Comparison of ENCODE assay signal across 8 cellular contexts in genomic region chr4:153497091-153497531, GRCh38. TPM values are rescaled to one million over a fixed set of nuclear protein-coding genes. Genes with fewer than 3 reads are reported as not detected.
DNase-seq lines count a peak whose midpoint lies in the region; ATAC-seq, FAIRE-seq and TF ChIP-seq lines count a peak whose summit lies in the region.

No MANE protein-coding gene starts in this region.

- dilution Hi-C loops in keratinocyte (cut with MboI; ENCODE audit: extremely low pct_ligation_motif_present, low sequenced_read_pairs), result no loop called here

- no peak overlapping the region for H3K9ac ChIP-seq in keratinocyte (ENCODE audit: control insufficient read depth, extremely low read depth, insufficient read depth, low read length)

- H3K4me2 ChIP-seq in keratinocyte (ENCODE audit: control insufficient read depth, extremely low read depth, insufficient read depth, low read depth, low read length), result peak overlapping the region; percentile 2

- intact Hi-C loops in activated T-helper 1 cell treated with anti-CD3 and anti-CD28 coated beads, Interleukin-12 subunit alpha, Interleukin-12 subunit beta, Interleukin-2, Interleukin-4 antibody, amounts not matched to agents 30 ng/mL and 10 ng/mL and 1 ng/mL, durations not matched to agents 14 hours and 24 hours and 36 hours (cut with micrococcal nuclease), result loop anchor here (1.0 to 2.0 kb wide), 6 partner anchors 9 to 77 kb away; no protein-coding TSS in a partner anchor

- ATAC-seq in HG03103 (IDR thresholded peaks at IDR 0.05; ENCODE audit: low read depth, unreplicated experiment), result peak; percentile 36

- H3K4me3 Mint-ChIP-seq in activated T-helper 1 cell treated with anti-CD3 and anti-CD28 coated beads, Interleukin-12 subunit alpha, Interleukin-12 subunit beta, Interleukin-2, Interleukin-4 antibody, amounts not matched to agents 30 ng/mL and 10 ng/mL and 1 ng/mL, durations not matched to agents 14 hours and 24 hours and 36 hours, result peak overlapping the region; percentile 79

- H3K36me3 Mint-ChIP-seq in activated T-helper 1 cell treated with anti-CD3 and anti-CD28 coated beads, Interleukin-12 subunit alpha, Interleukin-12 subunit beta, Interleukin-2, Interleukin-4 antibody, amounts not matched to agents 30 ng/mL and 10 ng/mL and 1 ng/mL, durations not matched to agents 14 hours and 24 hours and 36 hours (ENCODE audit: low read depth), result peaks cover 15% of the 10 kb centered on the region

- no peak overlapping the region for H2AFZ ChIP-seq in keratinocyte (ENCODE audit: control insufficient read depth, low read length)

- no peak overlapping the region for H3K4me3 ChIP-seq in keratinocyte (ENCODE audit: control insufficient read depth in 2 of 3, extremely low read depth in 1 of 3, insufficient read depth in 2 of 3, low read depth in 1 of 3, low read length in 3 of 3)

- H3K27ac ChIP-seq in keratinocyte (ENCODE audit: control insufficient read depth, insufficient read depth, low read length), result no peak overlapping the region

- no peaks in the 10 kb centered on the region for H4K20me1 ChIP-seq in keratinocyte (ENCODE audit: control insufficient read depth, extremely low read depth, insufficient read depth, low read length)

- peaks cover 84% of the 10 kb centered on the region for H3K4me1 Mint-ChIP-seq in activated T-helper 1 cell treated with anti-CD3 and anti-CD28 coated beads, Interleukin-12 subunit alpha, Interleukin-12 subunit beta, Interleukin-2, Interleukin-4 antibody, amounts not matched to agents 30 ng/mL and 10 ng/mL and 1 ng/mL, durations not matched to agents 14 hours and 24 hours and 36 hours (ENCODE audit: low read depth)

- no peaks in the 10 kb centered on the region for H3K9me3 Mint-ChIP-seq in activated T-helper 1 cell treated with anti-CD3 and anti-CD28 coated beads, Interleukin-12 subunit alpha, Interleukin-12 subunit beta, Interleukin-2, Interleukin-4 antibody, amounts not matched to agents 30 ng/mL and 10 ng/mL and 1 ng/mL, durations not matched to agents 14 hours and 24 hours and 36 hours

- DNase-seq in GM18507 (ENCODE audit: extremely low spot score, insufficient read length, low read depth), result no peak
- peak; percentile 49 for DNase-seq in activated T-helper 1 cell treated with anti-CD3 and anti-CD28 coated beads, Interleukin-12 subunit alpha, Interleukin-12 subunit beta, Interleukin-2, Interleukin-4 antibody, amounts not matched to agents 30 ng/mL and 10 ng/mL and 1 ng/mL, durations not matched to agents 14 hours and 24 hours and 36 hours (ENCODE audit: low spot score)
- DNase-seq in keratinocyte (ENCODE audit: low read depth, low spot score), result no peak
- DNase-seq in inferior parietal cortex (ENCODE audit: extremely low spot score), result no peak
- DNase-seq in GF-D8 (lab: John Stamatoyannopoulos, UW), result no peak
- DNase-seq in NCI-H1694 treated with DMSO at 0.1 percent for 48 hours (lab: John Stamatoyannopoulos, UW), result no peak
- no peak for DNase-seq in cortex of kidney (lab: John Stamatoyannopoulos, UW)

- no peak for TF ChIP-seq CTCF in keratinocyte (optimal IDR thresholded peaks at IDR 0.05 in 1 of 3, IDR thresholded peaks at IDR 0.05 in 1 of 3, conservative IDR thresholded peaks at IDR 0.05 in 1 of 3; ENCODE audit: extremely low read depth in 1 of 3, insufficient read depth in 2 of 3, low read length in 3 of 3)

- peak overlapping the region; percentile 90 for H3K27ac Mint-ChIP-seq in activated T-helper 1 cell treated with anti-CD3 and anti-CD28 coated beads, Interleukin-12 subunit alpha, Interleukin-12 subunit beta, Interleukin-2, Interleukin-4 antibody, amounts not matched to agents 30 ng/mL and 10 ng/mL and 1 ng/mL, durations not matched to agents 14 hours and 24 hours and 36 hours

- no peaks in the 10 kb centered on the region for H3K27me3 Mint-ChIP-seq in activated T-helper 1 cell treated with anti-CD3 and anti-CD28 coated beads, Interleukin-12 subunit alpha, Interleukin-12 subunit beta, Interleukin-2, Interleukin-4 antibody, amounts not matched to agents 30 ng/mL and 10 ng/mL and 1 ng/mL, durations not matched to agents 14 hours and 24 hours and 36 hours (ENCODE audit: insufficient read depth)

- no peaks in the 10 kb centered on the region for H3K9me3 ChIP-seq in keratinocyte (ENCODE audit: control insufficient read depth, low read depth, low read length)

- H3K79me2 ChIP-seq in keratinocyte (ENCODE audit: control insufficient read depth, insufficient read depth, low read length), result peaks cover 5% of the 10 kb centered on the region

- H3K4me1 ChIP-seq in keratinocyte (ENCODE audit: control insufficient read depth, extremely low read depth, insufficient read depth, low read length), result peaks cover 20% of the 10 kb centered on the region

- H3K36me3 ChIP-seq in keratinocyte (ENCODE audit: control insufficient read depth in 2 of 2, extremely low read depth in 1 of 2, insufficient read depth in 2 of 2, low read length in 2 of 2), result peaks cover 0 to 6% of the 10 kb centered on the region in 2 experiments

- FAIRE-seq in GM18507 (lab: Jason Lieb, UNC), result peak; percentile 77
- FAIRE-seq in keratinocyte (lab: Jason Lieb, UNC), result peak; percentile 78

- H3K27me3 ChIP-seq in keratinocyte (ENCODE audit: control insufficient read depth, extremely low read depth, insufficient read depth, low read length), result no peaks in the 10 kb centered on the region

- no peaks in the 10 kb centered on the region for H3K9me1 ChIP-seq in keratinocyte (ENCODE audit: control insufficient read depth, extremely low read depth, insufficient read depth, low read length)

RNA-seq across cellular contexts. Expression of gene TMEM131L, which starts 31.0 kb away (rescaled TPM):
- total RNA-seq in activated T-helper 1 cell treated with anti-CD3 and anti-CD28 coated beads, Interleukin-12 subunit alpha, Interleukin-12 subunit beta, Interleukin-2, Interleukin-4 antibody, amounts not matched to agents 30 ng/mL and 10 ng/mL and 1 ng/mL, durations not matched to agents 14 hours and 24 hours and 36 hours, result 39.5 and 42.2 TPM in 2 replicates
- 7.0 to 10.3 TPM (median 9.3 TPM) in 3 replicates for polyA plus RNA-seq in keratinocyte
- polyA plus RNA-seq in keratinocyte (2011; ENCODE audit: low read depth), result 7.6 TPM
- polyA plus RNA-seq in keratinocyte (2011; cell fraction: cytosol; rRNA removed), result 3.1 and 5.0 TPM in 2 replicates
- polyA plus RNA-seq in keratinocyte (2011; cell fraction: nucleus; rRNA removed), result 29.1 and 29.5 TPM in 2 replicates
- polyA plus RNA-seq in keratinocyte (2012; ENCODE audit: low replicate concordance), result 6.1 and 8.0 TPM in 2 replicates
- polyA minus RNA-seq in keratinocyte, result 11.5 to 33.8 TPM (median 21.1 TPM) in 3 replicates
- polyA minus RNA-seq in keratinocyte (2011; cell fraction: cytosol; rRNA and poly(A)+ RNA removed), result 7.7 TPM
- polyA minus RNA-seq in keratinocyte (2011; cell fraction: nucleus; rRNA and poly(A)+ RNA removed), result 41.9 and 80.6 TPM in 2 replicates
